In the genomic region with DNA sequence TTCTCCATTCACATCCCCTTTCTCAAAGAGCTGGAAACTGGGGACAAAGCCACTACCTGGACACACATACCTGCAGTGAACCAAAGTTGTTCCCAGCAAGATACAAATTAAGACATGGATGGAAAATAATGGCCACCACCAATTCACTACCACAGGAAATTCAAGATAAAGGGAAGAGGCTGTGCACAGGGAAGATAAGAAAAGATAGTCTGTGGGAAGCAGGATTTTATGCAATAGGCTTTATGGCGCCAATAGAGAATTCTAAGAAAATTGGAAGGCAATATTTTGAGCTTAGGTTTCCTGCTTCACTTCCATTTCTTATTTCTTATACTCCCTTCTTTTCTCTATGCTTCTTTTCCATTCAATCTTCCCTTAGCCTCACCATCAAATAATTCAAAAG, we compare ENCODE assay signal across 35 cellular contexts. TPM values are rescaled to one million over a fixed set of nuclear protein-coding genes. Genes with fewer than 3 reads are reported as not detected.
"Had no signal": no experiment of that assay in that cellular context is flagged by ENCODE, and none has a peak within 500 bp of the region (broad histone marks: within the 10 kb centered on the region; RNA-seq: fewer than 3 reads in every experiment).

No MANE protein-coding gene starts in this region.

- H3K9me3 ChIP-seq: esophagus squamous epithelium, gastrocnemius medialis, heart right ventricle, left lung, lower lobe of right lung, mucosa of descending colon had no signal

- H3K4me1 ChIP-seq: esophagus squamous epithelium, gastrocnemius medialis, heart right ventricle, left lung, lower lobe of right lung had no signal

- H3K36me3 Mint-ChIP-seq: mesothelial cell of epicardium; naive B cell; naive thymus-derived CD8-positive, alpha-beta T cell had no signal

- H3K27ac ChIP-seq: epithelial cell of prostate, esophagus squamous epithelium, gastrocnemius medialis, heart right ventricle, left lung, lower lobe of right lung had no signal

- ATAC-seq: effector memory CD8-positive, alpha-beta T cell; esophagus mucosa; gastrocnemius medialis; heart right ventricle; left cardiac atrium; left lung; left ventricle myocardium superior; lower lobe of right lung; mucosa of descending colon; naive thymus-derived CD8-positive, alpha-beta T cell had no signal

- DNase-seq: cortex of kidney; effector CD8-positive, alpha-beta T cell; effector memory CD8-positive, alpha-beta T cell; erythroblast; esophagus squamous epithelium; foreskin fibroblast; foreskin melanocyte; gastrocnemius medialis; glutamatergic neuron; head of caudate nucleus; heart right ventricle; hippocampal formation; left cardiac atrium; left lung; left ventricle myocardium superior; lower lobe of right lung; mesenchymal stem cell; mucosa of descending colon; naive B cell; naive thymus-derived CD8-positive, alpha-beta T cell had no signal

- H3K4me3 ChIP-seq: esophagus squamous epithelium, gastrocnemius medialis, heart right ventricle, left lung, lower lobe of right lung, mucosa of descending colon had no signal

- FAIRE-seq: endometrium, islet of Langerhans, keratinocyte had no signal

- H3K27ac Mint-ChIP-seq: dendritic cell treated with granulocyte-macrophage colony-stimulating factor and Interleukin-4, amounts not matched to agents 40 ng/mL and 50 ng/mL, for 4 days; effector memory CD8-positive, alpha-beta T cell; endodermal cell; mesothelial cell of epicardium; naive B cell had no signal

- H3K4me3 Mint-ChIP-seq: dendritic cell treated with granulocyte-macrophage colony-stimulating factor and Interleukin-4, amounts not matched to agents 40 ng/mL and 50 ng/mL, for 4 days; effector memory CD8-positive, alpha-beta T cell; endodermal cell; mesothelial cell of epicardium; naive B cell; naive thymus-derived CD8-positive, alpha-beta T cell had no signal

- H3K27me3 ChIP-seq: gastrocnemius medialis, left lung had no signal

- H3K4me1 Mint-ChIP-seq: mesothelial cell of epicardium, naive B cell had no signal

- H3K36me3 ChIP-seq: esophagus squamous epithelium, gastrocnemius medialis, heart right ventricle, left lung, lower lobe of right lung had no signal

- H3K9me3 Mint-ChIP-seq: dendritic cell treated with granulocyte-macrophage colony-stimulating factor and Interleukin-4, amounts not matched to agents 40 ng/mL and 50 ng/mL, for 4 days; effector memory CD8-positive, alpha-beta T cell; mesothelial cell of epicardium; naive thymus-derived CD8-positive, alpha-beta T cell had no signal

RNA-seq across cellular contexts. Expression of gene GPX6, which starts 9.9 kb away (rescaled TPM):
- total RNA-seq: dermis microvascular lymphatic vessel endothelial cell; endodermal cell; esophagus mucosa; esophagus squamous epithelium; gastrocnemius medialis; glomerular endothelial cell; heart right ventricle; kidney epithelial cell; left cardiac atrium; left lung; left ventricle myocardium superior; lower leg skin; lower lobe of right lung; lung microvascular endothelial cell; mesenteric fat pad; mesothelial cell of epicardium; mucosa of descending colon; myocyte; naive thymus-derived CD8-positive, alpha-beta T cell had no signal
- polyA plus RNA-seq: heart right ventricle; keratinocyte; naive thymus-derived CD8-positive, alpha-beta T cell had no signal

RNA-seq across cellular contexts. Expression of gene GPX5, which starts 19.9 kb away (rescaled TPM):
- total RNA-seq: dermis microvascular lymphatic vessel endothelial cell; endodermal cell; esophagus mucosa; esophagus squamous epithelium; gastrocnemius medialis; glomerular endothelial cell; heart right ventricle; kidney epithelial cell; left cardiac atrium; left lung; left ventricle myocardium superior; lower leg skin; lower lobe of right lung; lung microvascular endothelial cell; mesenteric fat pad; mesothelial cell of epicardium; mucosa of descending colon; myocyte; naive thymus-derived CD8-positive, alpha-beta T cell had no signal
- polyA plus RNA-seq: heart right ventricle; keratinocyte; naive thymus-derived CD8-positive, alpha-beta T cell had no signal
